Comparison of ENCODE assay signal across 1 cellular context in the genomic region with DNA sequence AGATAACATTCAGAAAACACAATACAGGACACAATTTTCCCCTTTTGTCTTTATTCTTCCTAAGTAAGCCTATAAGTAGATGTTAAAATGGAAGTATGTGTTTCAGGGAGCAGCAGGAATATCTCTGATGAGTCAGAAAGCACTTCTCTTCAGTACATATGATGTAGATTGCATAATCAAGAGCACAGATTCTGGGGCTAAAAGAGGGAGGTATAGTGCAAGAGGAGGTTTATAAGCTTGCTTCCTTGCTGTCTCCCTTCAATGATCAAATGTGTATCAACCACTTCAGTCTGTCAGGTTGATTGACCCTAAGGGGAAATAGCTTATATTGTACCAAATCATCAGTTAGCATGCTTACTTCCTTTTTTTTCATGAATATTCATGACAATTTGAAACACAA.
TF ChIP-seq lines count a peak whose summit lies in the region.

No MANE protein-coding gene starts in this region.

TF ChIP-seq in H1, 55 proteins besides CTCF, POLR2A, EP300 and RAD21 (continued from another document):
- TF ChIP-seq SIN3A (conservative IDR thresholded peaks at IDR 0.05 in 1 of 2, IDR thresholded peaks at IDR 0.05 in 1 of 2; ENCODE audit: low read depth in 1 of 2, low read length in 2 of 2) (no peak), NRF1 (IDR thresholded peaks at IDR 0.05; ENCODE audit: low read depth, low read length) (no peak), TBP (IDR thresholded peaks at IDR 0.05; ENCODE audit: low read depth, low read length) (no peak), SAP30 (IDR thresholded peaks at IDR 0.05; ENCODE audit: insufficient read depth, insufficient replicate concordance, low read length) (no peak), RFX5 (IDR thresholded peaks at IDR 0.05; ENCODE audit: borderline replicate concordance, low read depth, low read length) (no peak), GABPA (IDR thresholded peaks at IDR 0.05; ENCODE audit: borderline replicate concordance, insufficient read depth, low read length) (no peak)
